22 cellular contexts compared by ENCODE assay signal in genomic region chr14:101055776-101056374, GRCh38.
"Had no signal": no experiment of that assay in that cellular context is flagged by ENCODE, and none has a peak within 500 bp of the region (broad histone marks: within the 10 kb centered on the region; RNA-seq: fewer than 3 reads in every experiment).

No MANE protein-coding gene starts in this region.

- H3K79me2 ChIP-seq: hepatocyte, parathyroid adenoma had no signal

- FAIRE-seq: kidney had no signal

- H3K4me3 ChIP-seq: esophagus squamous epithelium, hepatocyte, left ventricle myocardium inferior, lung, psoas muscle, sigmoid colon, skin epidermis, stomach, thoracic aorta, transverse colon had no signal

- ATAC-seq: foreskin keratinocyte, left cardiac atrium, psoas muscle had no signal

- DNase-seq: esophagus squamous epithelium; foreskin keratinocyte; head of caudate nucleus; left cardiac atrium; left ventricle myocardium inferior; mesenchymal stem cell; midbrain; naive B cell; occipital lobe; stimulated activated CD4-positive, alpha-beta T cell treated with anti-CD3 and anti-CD28 coated beads, Interleukin-12 subunit alpha, Interleukin-12 subunit beta, amount 100 ng/mL, for 4 hours; stimulated activated naive CD4-positive, alpha-beta T cell; stomach; substantia nigra; transverse colon had no signal

- H3K9ac ChIP-seq: parathyroid adenoma had no signal

- H2AFZ ChIP-seq: hepatocyte, parathyroid adenoma had no signal

- H3K4me1 ChIP-seq: esophagus squamous epithelium, left ventricle myocardium inferior, parathyroid adenoma, psoas muscle, sigmoid colon, stomach, transverse colon had no signal

- H3K27me3 ChIP-seq: foreskin keratinocyte, hepatocyte, sigmoid colon, stomach, transverse colon had no signal

- H3K27ac ChIP-seq: esophagus squamous epithelium, foreskin keratinocyte, hepatocyte, left ventricle myocardium inferior, parathyroid adenoma, psoas muscle, sigmoid colon, skin epidermis, stomach, thoracic aorta, transverse colon had no signal

- H3K9me3 ChIP-seq: esophagus squamous epithelium, psoas muscle, sigmoid colon, thoracic aorta, transverse colon had no signal

- H3K36me3 ChIP-seq: esophagus squamous epithelium, left ventricle myocardium inferior, sigmoid colon, thoracic aorta, transverse colon had no signal

- H3K4me2 ChIP-seq: hepatocyte had no signal
